10 cellular contexts compared by ENCODE assay signal in genomic region chr2:171248205-171248662, GRCh38.
DNase-seq lines count a peak whose midpoint lies in the region; ATAC-seq, FAIRE-seq and TF ChIP-seq lines count a peak whose summit lies in the region.
"Had no signal": no experiment of that assay in that cellular context is flagged by ENCODE, and none has a peak within 500 bp of the region (broad histone marks: within the 10 kb centered on the region; RNA-seq: fewer than 3 reads in every experiment).

No MANE protein-coding gene starts in this region.

- peaks cover 15% of the 10 kb centered on the region for H3K4me1 Mint-ChIP-seq in activated B cell treated with CpG ODN at 0.5 μM for 24 hours

- H3K4me3 ChIP-seq in small intestine (ENCODE audit: low read depth in 1 of 2, low read length in 2 of 2) = no peak overlapping the region

- ATAC-seq in HG03457 (IDR thresholded peaks at IDR 0.05; ENCODE audit: unreplicated experiment) = peak; percentile 60
- ATAC-seq in activated B cell treated with CpG ODN at 0.5 μM for 24 hours (ENCODE audit: low read depth) = peak; percentile 81

- intact Hi-C loops in activated B cell treated with CpG ODN at 0.5 μM for 24 hours (cut with micrococcal nuclease) = loop anchor here (5.0 kb wide), 2 partner anchors 36 to 74 kb away; no protein-coding TSS in a partner anchor

- DNase-seq in activated CD4-positive, CD25-positive, alpha-beta regulatory T cell treated with anti-CD3 and anti-CD28 coated beads, Interleukin-2, amount 50 U/mL, for 16 hours (ENCODE audit: low read depth, low spot score) = peak; percentile 2
- DNase-seq in activated CD4-positive, CD25-positive, alpha-beta regulatory T cell treated with anti-CD3 and anti-CD28 coated beads, Interleukin-2, amount 50 U/mL, for 72 hours = no peak
- DNase-seq in activated B cell treated with CpG ODN at 0.5 μM for 24 hours (no peak), small intestine (peak; percentile 25), NCI-H2171 (lab: John Stamatoyannopoulos, UW) (no peak), AG08395 (ENCODE audit: low spot score) (no peak), NCI-H774 (lab: John Stamatoyannopoulos, UW) (no peak)
- DNase-seq: 8988T, NCI-H524 had no signal

- no peaks in the 10 kb centered on the region for H3K27me3 ChIP-seq in small intestine (ENCODE audit: control insufficient read depth in 2 of 2, insufficient read depth in 2 of 2, low read length in 2 of 2)

- H3K36me3 ChIP-seq in small intestine (ENCODE audit: control insufficient read depth in 2 of 2, insufficient read depth in 2 of 2, low read length in 2 of 2) = no peaks in the 10 kb centered on the region

- no peak overlapping the region for H3K4me3 Mint-ChIP-seq in activated B cell treated with CpG ODN at 0.5 μM for 24 hours

- peaks cover 12% of the 10 kb centered on the region for H3K9me3 Mint-ChIP-seq in activated B cell treated with CpG ODN at 0.5 μM for 24 hours

- H3K27me3 Mint-ChIP-seq in activated B cell treated with CpG ODN at 0.5 μM for 24 hours = no peaks in the 10 kb centered on the region

- no peak for TF ChIP-seq CTCF in activated B cell treated with CpG ODN at 0.5 μM for 24 hours (IDR thresholded peaks at IDR 0.05)

- H3K27ac ChIP-seq in small intestine (ENCODE audit: low read depth in 1 of 2, low read length in 1 of 2) = no peak overlapping the region

- peaks cover 1% of the 10 kb centered on the region for H3K36me3 Mint-ChIP-seq in activated B cell treated with CpG ODN at 0.5 μM for 24 hours (ENCODE audit: low read depth)

- 63 to 80% (median 64%) methylated on average over 5 of the region's 5 CpGs for WGBS in small intestine, 3 donors

- H3K4me1 ChIP-seq in small intestine (ENCODE audit: control insufficient read depth in 2 of 2, insufficient read depth in 1 of 2, low read depth in 1 of 2, low read length in 1 of 2) = no peaks in the 10 kb centered on the region

- CTCF ChIA-PET in activated B cell treated with CpG ODN at 0.5 μM for 24 hours (lab: Charles Lee) = no interaction called here

- H3K9me3 ChIP-seq in small intestine (ENCODE audit: control insufficient read depth, low read depth) = no peaks in the 10 kb centered on the region

- POLR2A ChIA-PET in activated B cell treated with CpG ODN at 0.5 μM for 24 hours (lab: Charles Lee) = interaction anchor here (0.5 to 1.1 kb wide), 2 partner anchors 55 to 70 kb away, joined by 3 read pairs; no protein-coding TSS in a partner anchor

- no peak for FAIRE-seq in small intestine (lab: Jason Lieb, UNC)

- no peak overlapping the region for H3K27ac Mint-ChIP-seq in activated B cell treated with CpG ODN at 0.5 μM for 24 hours

Comparison
In these comparisons a context has a peak if more than half of its experiments do, and no peak if none do; other contexts are left out.
1. DNase-seq: peak in activated CD4-positive, CD25-positive, alpha-beta regulatory T cell treated with anti-CD3 and anti-CD28 coated beads, Interleukin-2, amount 50 U/mL, for 16 hours (single experiment) and small intestine (single experiment); none in activated CD4-positive, CD25-positive, alpha-beta regulatory T cell treated with anti-CD3 and anti-CD28 coated beads, Interleukin-2, amount 50 U/mL, for 72 hours (single experiment), activated B cell treated with CpG ODN at 0.5 μM for 24 hours (single experiment), NCI-H2171 (single experiment), AG08395 (single experiment) and NCI-H774 (single experiment).